Comparison of ENCODE assay signal across 8 cellular contexts in genomic region chr3:46848271-46849097, GRCh38. TPM values are rescaled to one million over a fixed set of nuclear protein-coding genes. Genes with fewer than 3 reads are reported as not detected.
DNase-seq lines count a peak whose midpoint lies in the region; ATAC-seq and TF ChIP-seq lines count a peak whose summit lies in the region.

No MANE protein-coding gene starts in this region.

- no peaks in the 10 kb centered on the region for H3K27me3 ChIP-seq in DND-41 (ENCODE audit: insufficient read depth, low read length, poor library complexity)

- TF ChIP-seq CTCF in DND-41 (IDR thresholded peaks at IDR 0.05; ENCODE audit: borderline replicate concordance, extremely low read depth, low read length, poor library complexity, severe bottlenecking), result peak; percentile 66
- peak; percentile 69 for TF ChIP-seq CTCF in cardiac fibroblast (IDR thresholded peaks at IDR 0.05; ENCODE audit: low read depth, low read length)

- no peak overlapping the region for H3K27ac ChIP-seq in DND-41 (ENCODE audit: low read length)

- H3K79me2 ChIP-seq in DND-41 (ENCODE audit: insufficient read depth, low read length), result no peaks in the 10 kb centered on the region

- H3K4me3 ChIP-seq in DND-41 (ENCODE audit: low read depth in 1 of 2, low read length in 2 of 2) (no peak overlapping the region), cardiac fibroblast (replicated peaks in 1 of 2; ENCODE audit: low read depth in 2 of 2, low read length in 2 of 2) (no peak overlapping the region)

- H3K9me3 ChIP-seq in DND-41 (ENCODE audit: insufficient read depth, low read length, severe bottlenecking), result no peaks in the 10 kb centered on the region

- no peaks in the 10 kb centered on the region for H3K4me1 ChIP-seq in DND-41 (ENCODE audit: insufficient read depth, low read length)

- H3K9ac ChIP-seq in DND-41 (ENCODE audit: low read depth, low read length), result no peak overlapping the region

- no peak overlapping the region for H3K4me2 ChIP-seq in DND-41 (ENCODE audit: insufficient read depth, low read length)

- no peak overlapping the region for H2AFZ ChIP-seq in DND-41 (ENCODE audit: low read depth, low read length)

- no peaks in the 10 kb centered on the region for H4K20me1 ChIP-seq in DND-41 (ENCODE audit: insufficient read depth, low read length)

- H3K36me3 ChIP-seq in DND-41 (ENCODE audit: insufficient read depth, low read length), result no peaks in the 10 kb centered on the region

- DNase-seq in DND-41 (peak; percentile 29), M059J (ENCODE audit: low read depth) (peak; percentile 70), cardiac fibroblast (ENCODE audit: low read depth in 2 of 2) (peak; percentile 86 to 96), mesenteric fat pad (ENCODE audit: low spot score) (peak; percentile 87), mucosa of gallbladder (ENCODE audit: low spot score) (no peak)

- ATAC-seq in DND-41 (ENCODE audit: insufficient read depth, low read depth) (0 out of 3 replicates have a peak, but pooled peaks have one; percentile 44), HG02588 (IDR thresholded peaks at IDR 0.05; ENCODE audit: unreplicated experiment) (no peak), HG03025 (IDR thresholded peaks at IDR 0.05; ENCODE audit: low FRiP score, unreplicated experiment) (no peak), GM21619 (IDR thresholded peaks at IDR 0.05; ENCODE audit: unreplicated experiment) (no peak)

RNA-seq across cellular contexts. Expression of gene MYL3, which starts 14.8 kb away (rescaled TPM):
- total RNA-seq in M059J (2014; rRNA removed; shearing (Covaris generic)), result 2.6 TPM in 1 of 2 replicates, not detected in the other
- total RNA-seq in mesenteric fat pad, result 2.6 TPM
- 1.8 TPM for total RNA-seq in mucosa of gallbladder

RNA-seq across cellular contexts. Expression of gene PTH1R, which starts 29.0 kb away (rescaled TPM):
- total RNA-seq in M059J (2014; rRNA removed; shearing (Covaris generic)), result 0.49 and 1.4 TPM in 2 replicates
- total RNA-seq in mesenteric fat pad, result 16.3 TPM
- total RNA-seq in mucosa of gallbladder, result 11.7 TPM
